In the genomic region with DNA sequence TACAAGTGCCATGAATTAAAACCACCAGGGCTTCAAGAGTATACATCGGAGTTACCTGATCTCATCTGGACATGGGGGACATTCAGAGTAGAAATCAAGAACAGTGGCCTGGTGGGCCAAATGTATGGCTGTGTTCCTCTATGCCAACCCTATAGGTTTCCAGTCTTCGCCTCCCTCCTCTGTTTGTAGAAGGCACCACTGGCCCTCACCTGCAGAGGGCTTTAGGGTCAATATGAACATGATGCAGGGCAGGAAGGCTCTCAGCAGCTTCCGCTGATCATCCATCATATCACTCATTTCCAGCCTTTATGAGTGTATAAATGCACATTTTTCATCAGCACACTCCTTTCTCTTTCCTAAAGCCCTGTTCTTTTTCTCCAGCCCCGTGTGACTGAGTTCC, we compare ENCODE assay signal across 23 cellular contexts.
DNase-seq lines count a peak whose midpoint lies in the region; ATAC-seq and TF ChIP-seq lines count a peak whose summit lies in the region.
"Had no signal": no experiment of that assay in that cellular context is flagged by ENCODE, and none has a peak within 500 bp of the region (broad histone marks: within the 10 kb centered on the region; RNA-seq: fewer than 3 reads in every experiment).

No MANE protein-coding gene starts in this region.

- peaks cover 0 to 2% (median 0%) of the 10 kb centered on the region in 4 donors for H3K9me3 ChIP-seq in sigmoid colon
- H3K9me3 ChIP-seq: Peyer's patch had no signal

- WGBS in sigmoid colon, 2 donors = 74 to 77% methylated on average over 4 of the region's 4 CpGs

- no peaks in the 10 kb centered on the region for H3K36me3 Mint-ChIP-seq in GM23338 (ENCODE audit: low read depth)
- no peaks in the 10 kb centered on the region for H3K36me3 Mint-ChIP-seq in activated CD4-positive, alpha-beta T cell treated with anti-CD3 and anti-CD28 coated beads for 36 hours (ENCODE audit: low read depth)
- H3K36me3 Mint-ChIP-seq: CD8-positive, alpha-beta T cell had no signal

- no peak overlapping the region for H3K4me3 Mint-ChIP-seq in GM23338
- H3K4me3 Mint-ChIP-seq in activated CD4-positive, alpha-beta T cell treated with anti-CD3 and anti-CD28 coated beads for 36 hours = no peak overlapping the region
- H3K4me3 Mint-ChIP-seq: CD8-positive, alpha-beta T cell had no signal

- intact Hi-C loops in activated CD4-positive, alpha-beta T cell treated with anti-CD3 and anti-CD28 coated beads for 36 hours (cut with DNase I, micrococcal nuclease) = no loop called here
- intact Hi-C loops in sigmoid colon (cut with DNase I) = no loop called here

- TF ChIP-seq POLR2A in sigmoid colon (IDR thresholded peaks at IDR 0.05) = no peak

- H3K27me3 Mint-ChIP-seq in GM23338 (ENCODE audit: insufficient read depth, low read depth, poor library complexity) = peaks cover 2% of the 10 kb centered on the region
- peaks cover 4% of the 10 kb centered on the region for H3K27me3 Mint-ChIP-seq in activated CD4-positive, alpha-beta T cell treated with anti-CD3 and anti-CD28 coated beads for 36 hours

- H3K4me2 ChIP-seq in GM23338 = no peak overlapping the region
- H3K4me2 ChIP-seq: BLaER1 treated with 17β-estradiol and CSF1 and Interleukin-3, amounts not matched to agents 10 nM and 100 nM; KMS-11 had no signal

- H3K79me2 ChIP-seq in GM23338 (replicated peaks; ENCODE audit: insufficient read depth) = no peaks in the 10 kb centered on the region

- H3K4me1 ChIP-seq in GM23338 (ENCODE audit: insufficient read depth) (no peaks in the 10 kb centered on the region), sigmoid colon (no peaks in the 10 kb centered on the region)
- H3K4me1 ChIP-seq: BLaER1 treated with 17β-estradiol and CSF1 and Interleukin-3, amounts not matched to agents 10 nM and 100 nM; Peyer's patch had no signal

- no peaks in the 10 kb centered on the region; the same call in 2 of the 3 replicates for H3K9me3 Mint-ChIP-seq in GM23338
- H3K9me3 Mint-ChIP-seq in activated CD4-positive, alpha-beta T cell treated with anti-CD3 and anti-CD28 coated beads for 36 hours (ENCODE audit: low read depth) = peaks cover 6% of the 10 kb centered on the region

- no peak overlapping the region for H2AFZ ChIP-seq in GM23338

- peak; percentile 32 for DNase-seq in GM23338 (ENCODE audit: low spot score)
- DNase-seq in iPS-NIHi7 (ENCODE audit: extremely low spot score) = peak; percentile 42
- no peak for DNase-seq in activated CD4-positive, alpha-beta T cell treated with anti-CD3 and anti-CD28 coated beads for 36 hours
- DNase-seq in sigmoid colon = no peak
- DNase-seq: Calu3; CD8-positive, alpha-beta T cell; EL; GF-D8; IMR-90; NCI-H1105; NCI-H1694; NCI-H2081 treated with DMSO at 0.1 percent for 48 hours; NCI-H2227 treated with DMSO at 0.1 percent for 48 hours; NCI-H510A; NCI-H748 treated with DMSO at 0.1 percent for 48 hours; Peyer's patch; T-helper 1 cell had no signal

- TF ChIP-seq CTCF in C4-2B (conservative IDR thresholded peaks at IDR 0.05) = peak; percentile 47
- TF ChIP-seq CTCF in GM23338 (conservative IDR thresholded peaks at IDR 0.05; ENCODE audit: low read depth in 2 of 2) = peak; percentile 17 to 43; a peak in 2 of 4 replicates
- TF ChIP-seq CTCF in VCaP (conservative IDR thresholded peaks at IDR 0.05) = 0 out of 2 replicates have a peak, but pooled peaks have one; percentile 8
- TF ChIP-seq CTCF in sigmoid colon (IDR thresholded peaks at IDR 0.05) = no peak

- H3K4me3 ChIP-seq in GM23338 = no peak overlapping the region
- H3K4me3 ChIP-seq in sigmoid colon = no peak overlapping the region
- H3K4me3 ChIP-seq: BLaER1 treated with 17β-estradiol and CSF1 and Interleukin-3, amounts not matched to agents 10 nM and 100 nM; Peyer's patch had no signal

- no peak for TF ChIP-seq EP300 in sigmoid colon (IDR thresholded peaks at IDR 0.05)

- ATAC-seq in GM23338 (peak; percentile 68; the same call in 2 of the 3 replicates), HG02870 (IDR thresholded peaks at IDR 0.05; ENCODE audit: unreplicated experiment) (no peak)
- no peak for ATAC-seq in activated CD4-positive, alpha-beta T cell treated with anti-CD3 and anti-CD28 coated beads for 36 hours
- ATAC-seq: CD8-positive, alpha-beta T cell had no signal

- H3K36me3 ChIP-seq in GM23338 (ENCODE audit: insufficient read depth) (no peaks in the 10 kb centered on the region), sigmoid colon (no peaks in the 10 kb centered on the region)
- H3K36me3 ChIP-seq: BLaER1 treated with 17β-estradiol and CSF1 and Interleukin-3, amounts not matched to agents 10 nM and 100 nM; Peyer's patch had no signal

- POLR2A ChIA-PET in activated CD4-positive, alpha-beta T cell treated with anti-CD3 and anti-CD28 coated beads for 36 hours (lab: Charles Lee) = no interaction called here

- CTCF ChIA-PET in activated CD4-positive, alpha-beta T cell treated with anti-CD3 and anti-CD28 coated beads for 36 hours (lab: Charles Lee) = no interaction called here

- no peaks in the 10 kb centered on the region; the same call in 2 of the 3 replicates for H3K4me1 Mint-ChIP-seq in GM23338
- no peaks in the 10 kb centered on the region for H3K4me1 Mint-ChIP-seq in activated CD4-positive, alpha-beta T cell treated with anti-CD3 and anti-CD28 coated beads for 36 hours

- H3K27ac Mint-ChIP-seq in GM23338 = no peak overlapping the region
- no peak overlapping the region for H3K27ac Mint-ChIP-seq in activated CD4-positive, alpha-beta T cell treated with anti-CD3 and anti-CD28 coated beads for 36 hours
- H3K27ac Mint-ChIP-seq: CD8-positive, alpha-beta T cell had no signal

- H3F3A ChIP-seq in GM23338 (replicated peaks; ENCODE audit: low read depth) = no peaks in the 10 kb centered on the region

- H3K27me3 ChIP-seq in GM23338 (ENCODE audit: insufficient read depth) (no peaks in the 10 kb centered on the region), sigmoid colon (no peaks in the 10 kb centered on the region)
- H3K27me3 ChIP-seq: BLaER1 treated with 17β-estradiol and CSF1 and Interleukin-3, amounts not matched to agents 10 nM and 100 nM; Peyer's patch had no signal

- no peaks in the 10 kb centered on the region for H4K20me1 ChIP-seq in GM23338 (replicated peaks; ENCODE audit: insufficient read depth)
- H4K20me1 ChIP-seq: BLaER1 treated with 17β-estradiol and CSF1 and Interleukin-3, amounts not matched to agents 10 nM and 100 nM had no signal

- no peaks in the 10 kb centered on the region; the same call in 1 of the 2 replicates for H3K9me2 ChIP-seq in GM23338 (ENCODE audit: insufficient read depth)

- H3K27ac ChIP-seq in C4-2B = no peak overlapping the region
- H3K27ac ChIP-seq in GM23338 (ENCODE audit: low read depth) = no peak overlapping the region
- no peak overlapping the region for H3K27ac ChIP-seq in VCaP
- no peak overlapping the region for H3K27ac ChIP-seq in sigmoid colon
- H3K27ac ChIP-seq: BLaER1 treated with 17β-estradiol and CSF1 and Interleukin-3, amounts not matched to agents 10 nM and 100 nM; HL-60; KMS-11; Peyer's patch had no signal

TF ChIP-seq in GM23338, 12 proteins besides CTCF, POLR2A, EP300 and RAD21 (continues in another document):
- TF ChIP-seq REST (IDR thresholded peaks at IDR 0.05; ENCODE audit: unreplicated experiment) (no peak), JUNB (IDR thresholded peaks at IDR 0.05; ENCODE audit: unreplicated experiment) (no peak), NANOG (IDR thresholded peaks at IDR 0.05; ENCODE audit: borderline replicate concordance) (no peak)

Comparison
In these comparisons a context has a peak if more than half of its experiments do, and no peak if none do; other contexts are left out.
1. CTCF ChIP-seq: peak in C4-2B (single experiment), GM23338 (2 of 2) and VCaP (single experiment); none in sigmoid colon (0 of 4).
2. DNase-seq: peak in GM23338 (single experiment) and iPS-NIHi7 (single experiment); none in activated CD4-positive, alpha-beta T cell treated with anti-CD3 and anti-CD28 coated beads for 36 hours (single experiment) and sigmoid colon (single experiment).